In the genomic region with DNA sequence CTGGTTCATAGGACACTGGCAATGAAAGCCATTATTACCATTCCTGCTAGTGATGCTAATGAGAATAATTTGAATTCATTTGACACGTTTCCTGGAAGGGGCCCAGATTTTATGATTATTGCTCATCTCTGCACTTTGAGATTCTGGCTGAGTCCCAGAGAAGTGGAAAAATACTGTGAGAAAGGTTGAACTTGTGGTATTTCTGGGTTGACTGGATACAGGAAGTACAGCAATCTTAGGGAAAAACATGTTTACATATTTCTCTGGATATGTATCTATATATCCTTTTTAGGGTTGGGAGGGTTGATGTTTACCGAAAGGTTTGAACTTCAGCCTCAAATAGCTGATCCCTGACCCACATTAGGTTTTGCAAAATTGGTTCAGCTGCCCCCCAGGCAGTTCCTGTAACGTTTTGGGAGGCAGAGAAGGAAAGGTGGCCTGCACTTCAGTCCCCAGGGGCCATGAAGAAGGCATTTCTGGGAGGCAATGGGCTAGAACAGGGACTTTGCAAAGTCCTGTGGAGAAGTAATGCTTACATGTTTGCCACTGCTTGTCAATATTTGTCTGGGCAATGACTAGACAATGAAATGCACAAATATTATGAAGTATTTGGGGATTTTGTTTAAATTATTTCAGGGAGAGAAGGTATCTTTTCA, we compare ENCODE assay signal across 11 cellular contexts.
DNase-seq lines count a peak whose midpoint lies in the region; ATAC-seq and TF ChIP-seq lines count a peak whose summit lies in the region.
"Had no signal": no experiment of that assay in that cellular context is flagged by ENCODE, and none has a peak within 500 bp of the region (broad histone marks: within the 10 kb centered on the region; RNA-seq: fewer than 3 reads in every experiment).

No MANE protein-coding gene starts in this region.

- no peak overlapping the region for H3K9ac ChIP-seq in parathyroid adenoma

- no peak overlapping the region for H3K27ac Mint-ChIP-seq in activated CD8-positive, alpha-beta T cell treated with anti-CD3 and anti-CD28 coated beads, Interleukin-2, amount 10 ng/mL, durations not matched to agents 7 days and 5 days
- no peak overlapping the region for H3K27ac Mint-ChIP-seq in stimulated activated naive B cell treated with anti-CD40 and anti-IgM and Interleukin-4, amounts not matched to agents 10 μg/mL and 1 μg/mL and 100 μg/mL, for 72 hours
- H3K27ac Mint-ChIP-seq: progenitor cell of endocrine pancreas; T-helper 1 cell treated with Interleukin-12 subunit alpha and Interleukin-12 subunit beta and Interleukin-4 antibody, amounts not matched to agents 30 μg/mL and 1 μg/mL, for 36 hours had no signal

- H3K4me3 ChIP-seq in SJSA1 = no peak overlapping the region
- H3K4me3 ChIP-seq in parathyroid adenoma (ENCODE audit: low read depth, low read length) = no peak overlapping the region

- peak overlapping the region; percentile 35 for H2AFZ ChIP-seq in parathyroid adenoma

- H3K9me3 Mint-ChIP-seq in activated CD8-positive, alpha-beta T cell treated with anti-CD3 and anti-CD28 coated beads, Interleukin-2, amount 10 ng/mL, durations not matched to agents 7 days and 5 days (ENCODE audit: insufficient read depth) = peaks cover 7% of the 10 kb centered on the region
- peaks cover 8 to 12% of the 10 kb centered on the region in 2 donors for H3K9me3 Mint-ChIP-seq in stimulated activated naive B cell treated with anti-CD40 and anti-IgM and Interleukin-4, amounts not matched to agents 10 μg/mL and 1 μg/mL and 100 μg/mL, for 72 hours

- POLR2A ChIA-PET in activated CD8-positive, alpha-beta T cell treated with anti-CD3 and anti-CD28 coated beads, Interleukin-2, amount 10 ng/mL, durations not matched to agents 7 days and 5 days (lab: Charles Lee) = no interaction called here

- no peak overlapping the region for H3K4me3 Mint-ChIP-seq in activated CD8-positive, alpha-beta T cell treated with anti-CD3 and anti-CD28 coated beads, Interleukin-2, amount 10 ng/mL, durations not matched to agents 7 days and 5 days
- H3K4me3 Mint-ChIP-seq in stimulated activated naive B cell treated with anti-CD40 and anti-IgM and Interleukin-4, amounts not matched to agents 10 μg/mL and 1 μg/mL and 100 μg/mL, for 72 hours = no peak overlapping the region
- H3K4me3 Mint-ChIP-seq: T-helper 1 cell treated with Interleukin-12 subunit alpha and Interleukin-12 subunit beta and Interleukin-4 antibody, amounts not matched to agents 30 μg/mL and 1 μg/mL, for 36 hours had no signal

- H3K9me3 ChIP-seq in SJSA1 (replicated peaks) = no peaks in the 10 kb centered on the region
- no peaks in the 10 kb centered on the region for H3K9me3 ChIP-seq in parathyroid adenoma (ENCODE audit: control insufficient read depth, low read length)

- no peak for TF ChIP-seq CTCF in parathyroid adenoma (IDR thresholded peaks at IDR 0.05)

- peaks cover 55% of the 10 kb centered on the region for H3K4me1 ChIP-seq in SJSA1 (replicated peaks)
- peaks cover 3% of the 10 kb centered on the region for H3K4me1 ChIP-seq in parathyroid adenoma

- H3K27me3 ChIP-seq in SJSA1 (replicated peaks) = no peaks in the 10 kb centered on the region
- no peaks in the 10 kb centered on the region for H3K27me3 ChIP-seq in parathyroid adenoma (ENCODE audit: control insufficient read depth, insufficient read depth, low read length)

- H3K36me3 Mint-ChIP-seq in activated CD8-positive, alpha-beta T cell treated with anti-CD3 and anti-CD28 coated beads, Interleukin-2, amount 10 ng/mL, durations not matched to agents 7 days and 5 days (ENCODE audit: low read depth) = peaks cover 11% of the 10 kb centered on the region
- H3K36me3 Mint-ChIP-seq in stimulated activated naive B cell treated with anti-CD40 and anti-IgM and Interleukin-4, amounts not matched to agents 10 μg/mL and 1 μg/mL and 100 μg/mL, for 72 hours = no peaks in the 10 kb centered on the region

- H3K27me3 Mint-ChIP-seq in activated CD8-positive, alpha-beta T cell treated with anti-CD3 and anti-CD28 coated beads, Interleukin-2, amount 10 ng/mL, durations not matched to agents 7 days and 5 days (ENCODE audit: low read depth) = peaks cover 6% of the 10 kb centered on the region
- H3K27me3 Mint-ChIP-seq in stimulated activated naive B cell treated with anti-CD40 and anti-IgM and Interleukin-4, amounts not matched to agents 10 μg/mL and 1 μg/mL and 100 μg/mL, for 72 hours = peaks cover 18 to 29% of the 10 kb centered on the region in 2 donors

- peaks cover 43% of the 10 kb centered on the region for H3K4me1 Mint-ChIP-seq in activated CD8-positive, alpha-beta T cell treated with anti-CD3 and anti-CD28 coated beads, Interleukin-2, amount 10 ng/mL, durations not matched to agents 7 days and 5 days (ENCODE audit: low read depth)
- peaks cover 11 to 30% of the 10 kb centered on the region in 2 donors for H3K4me1 Mint-ChIP-seq in stimulated activated naive B cell treated with anti-CD40 and anti-IgM and Interleukin-4, amounts not matched to agents 10 μg/mL and 1 μg/mL and 100 μg/mL, for 72 hours

- no peak overlapping the region for H3K4me2 ChIP-seq in parathyroid adenoma (ENCODE audit: low read length)

- no peak for ATAC-seq in activated CD8-positive, alpha-beta T cell treated with anti-CD3 and anti-CD28 coated beads, Interleukin-2, amount 10 ng/mL, durations not matched to agents 7 days and 5 days
- ATAC-seq in stimulated activated naive B cell treated with anti-CD40 and anti-IgM and Interleukin-4, amounts not matched to agents 10 μg/mL and 1 μg/mL and 100 μg/mL, for 72 hours (replicated peaks) = no peak
- no peak for ATAC-seq in GM18868 (IDR thresholded peaks at IDR 0.05; ENCODE audit: unreplicated experiment)

- DNase-seq in ELR (ENCODE audit: low read depth) (peak; percentile 89), SJSA1 (ENCODE audit: low read depth in 1 of 2, low spot score in 2 of 2) (peak in 1 of 2 experiments; percentile 68), fibroblast of the conjunctiva (ENCODE audit: low read depth) (peak; percentile 9), superior temporal gyrus (ENCODE audit: extremely low spot score) (no peak)
- no peak for DNase-seq in activated CD8-positive, alpha-beta T cell treated with anti-CD3 and anti-CD28 coated beads, Interleukin-2, amount 10 ng/mL, durations not matched to agents 7 days and 5 days
- DNase-seq in stimulated activated naive B cell treated with anti-CD40 and anti-IgM and Interleukin-4, amounts not matched to agents 10 μg/mL and 1 μg/mL and 100 μg/mL, for 72 hours = no peak
- DNase-seq: cerebellar nuclear complex had no signal

- CTCF ChIA-PET in activated CD8-positive, alpha-beta T cell treated with anti-CD3 and anti-CD28 coated beads, Interleukin-2, amount 10 ng/mL, durations not matched to agents 7 days and 5 days (lab: Charles Lee) = no interaction called here

- H3K36me3 ChIP-seq in SJSA1 (no peaks in the 10 kb centered on the region), parathyroid adenoma (ENCODE audit: control insufficient read depth, insufficient read depth, low read length) (no peaks in the 10 kb centered on the region)

- peak overlapping the region; percentile 94 for H3K27ac ChIP-seq in SJSA1
- peak overlapping the region; percentile 34 for H3K27ac ChIP-seq in parathyroid adenoma

- no peaks in the 10 kb centered on the region for H3K79me2 ChIP-seq in parathyroid adenoma

Comparison
In these comparisons a context has a peak if more than half of its experiments do, and no peak if none do; other contexts are left out.
1. DNase-seq: peak in ELR (single experiment) and fibroblast of the conjunctiva (single experiment); none in superior temporal gyrus (single experiment), activated CD8-positive, alpha-beta T cell treated with anti-CD3 and anti-CD28 coated beads, Interleukin-2, amount 10 ng/mL, durations not matched to agents 7 days and 5 days (single experiment) and stimulated activated naive B cell treated with anti-CD40 and anti-IgM and Interleukin-4, amounts not matched to agents 10 μg/mL and 1 μg/mL and 100 μg/mL, for 72 hours (single experiment).